Comparison of ENCODE assay signal across 9 cellular contexts in the genomic region with DNA sequence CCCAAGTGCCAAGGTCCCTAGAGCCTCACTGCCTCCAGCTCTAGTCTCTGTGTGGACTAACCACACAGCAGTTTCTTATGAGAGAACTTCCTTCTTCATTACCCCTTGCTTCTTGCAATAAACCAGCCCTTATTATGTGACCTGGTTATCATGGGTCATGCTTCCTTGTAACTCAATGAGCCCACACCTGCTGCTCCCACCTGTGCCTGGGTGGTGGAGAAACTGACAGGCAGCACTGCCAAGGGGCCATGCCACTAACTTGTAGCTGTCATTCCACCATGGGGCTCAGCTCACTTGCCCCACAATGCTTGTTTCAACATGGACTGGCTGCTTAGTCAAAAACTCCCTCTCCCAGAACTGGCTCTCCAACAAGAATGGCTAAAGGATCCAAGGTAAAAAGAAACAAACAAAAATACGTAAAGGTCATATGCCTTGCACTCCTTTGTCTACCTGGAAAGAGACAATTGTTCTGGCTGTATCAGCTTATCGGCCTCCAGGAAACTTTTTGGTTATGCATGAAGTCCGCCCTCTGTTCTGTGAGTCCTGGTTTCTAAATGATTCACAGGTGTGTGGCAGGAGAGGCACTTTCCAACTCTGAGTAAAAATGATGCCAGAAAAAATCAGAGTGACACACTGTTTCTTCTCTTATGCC.
DNase-seq lines count a peak whose midpoint lies in the region; ATAC-seq and TF ChIP-seq lines count a peak whose summit lies in the region.
"Had no signal": no experiment of that assay in that cellular context is flagged by ENCODE, and none has a peak within 500 bp of the region (broad histone marks: within the 10 kb centered on the region; RNA-seq: fewer than 3 reads in every experiment).

No MANE protein-coding gene starts in this region.

- ATAC-seq in GM19397 (IDR thresholded peaks at IDR 0.05; ENCODE audit: unreplicated experiment) (peak; percentile 75), HG03139 (IDR thresholded peaks at IDR 0.05; ENCODE audit: unreplicated experiment) (peak; percentile 76)
- ATAC-seq in activated naive CD4-positive, alpha-beta T cell treated with anti-CD3 and anti-CD28 coated beads, Interleukin-2, amount 50 U/mL, for 72 hours = peak; percentile 72 to 74

- peak; percentile 53 to 61 for DNase-seq in activated naive CD4-positive, alpha-beta T cell treated with anti-CD3 and anti-CD28 coated beads, Interleukin-2, amount 50 U/mL, for 72 hours (ENCODE audit: low spot score in 2 of 2)
- DNase-seq in putamen (ENCODE audit: low spot score) = no peak
- no peak for DNase-seq in CD14-positive monocyte (ENCODE audit: low spot score)
- DNase-seq in hypothalamus (lab: John Stamatoyannopoulos, UW) = no peak
- no peak for DNase-seq in NCI-H345 treated with DMSO at 0.1 percent for 48 hours (lab: John Stamatoyannopoulos, UW; ENCODE audit: unreplicated experiment)

- H3K27ac ChIP-seq in ACC112 (ENCODE audit: low read depth, low read length) = peak overlapping the region; percentile 77

- H3K4me3 Mint-ChIP-seq in CD14-positive monocyte = no peak overlapping the region
- H3K4me3 Mint-ChIP-seq: dendritic cell treated with granulocyte-macrophage colony-stimulating factor and Interleukin-4, amounts not matched to agents 40 ng/mL and 50 ng/mL, for 4 days had no signal

- H3K79me2 ChIP-seq in ACC112 (ENCODE audit: control insufficient read depth, insufficient read depth, low read length, unreplicated experiment) = no peaks in the 10 kb centered on the region

- H3K4me3 ChIP-seq in ACC112 (ENCODE audit: low read depth, low read length) = no peak overlapping the region

- H3K36me3 ChIP-seq in ACC112 (ENCODE audit: insufficient read depth, low read length) = no peaks in the 10 kb centered on the region

- intact Hi-C loops in CD14-positive monocyte (cut with micrococcal nuclease) = no loop called here

- no peaks in the 10 kb centered on the region for H3K27me3 ChIP-seq in ACC112 (ENCODE audit: insufficient read depth, low read length)

- H3K27me3 Mint-ChIP-seq in CD14-positive monocyte (ENCODE audit: low read depth in 3 of 3) = peaks cover 0 to 2% (median 0%) of the 10 kb centered on the region in 3 donors
- H3K27me3 Mint-ChIP-seq: dendritic cell treated with granulocyte-macrophage colony-stimulating factor and Interleukin-4, amounts not matched to agents 40 ng/mL and 50 ng/mL, for 4 days had no signal

- peak overlapping the region; percentile 98 to 100 for H3K27ac Mint-ChIP-seq in activated naive CD4-positive, alpha-beta T cell treated with anti-CD3 and anti-CD28 coated beads, Interleukin-2, amount 50 U/mL, for 72 hours
- peak overlapping the region in 1 of 7 donors; percentile 30 for H3K27ac Mint-ChIP-seq in CD14-positive monocyte
- H3K27ac Mint-ChIP-seq: dendritic cell treated with granulocyte-macrophage colony-stimulating factor and Interleukin-4, amounts not matched to agents 40 ng/mL and 50 ng/mL, for 4 days had no signal

- no peaks in the 10 kb centered on the region for H3K4me1 Mint-ChIP-seq in CD14-positive monocyte

- no peak for TF ChIP-seq CTCF in CD14-positive monocyte (IDR thresholded peaks at IDR 0.05)

- peaks cover 23 to 41% of the 10 kb centered on the region in 2 donors for H3K9me3 Mint-ChIP-seq in activated naive CD4-positive, alpha-beta T cell treated with anti-CD3 and anti-CD28 coated beads, Interleukin-2, amount 50 U/mL, for 72 hours
- peaks cover 2 to 15% (median 8%) of the 10 kb centered on the region in 7 donors for H3K9me3 Mint-ChIP-seq in CD14-positive monocyte

- peaks cover 16% of the 10 kb centered on the region for H3K4me1 ChIP-seq in ACC112 (ENCODE audit: control insufficient read depth, insufficient read depth, low read length, unreplicated experiment)

- no peak overlapping the region for H2AFZ ChIP-seq in ACC112 (ENCODE audit: low read length, unreplicated experiment)

- peaks cover 21 to 58% of the 10 kb centered on the region in 2 donors for H3K36me3 Mint-ChIP-seq in activated naive CD4-positive, alpha-beta T cell treated with anti-CD3 and anti-CD28 coated beads, Interleukin-2, amount 50 U/mL, for 72 hours
- no peaks in the 10 kb centered on the region for H3K36me3 Mint-ChIP-seq in CD14-positive monocyte

Comparison
In these comparisons a context has a peak if more than half of its experiments do, and no peak if none do; other contexts are left out.
1. DNase-seq: peak in activated naive CD4-positive, alpha-beta T cell treated with anti-CD3 and anti-CD28 coated beads, Interleukin-2, amount 50 U/mL, for 72 hours (2 of 2); none in putamen (single experiment), CD14-positive monocyte (single experiment), hypothalamus (0 of 51) and NCI-H345 treated with DMSO at 0.1 percent for 48 hours (single experiment).
2. Peak in every context shown above with its lines, with median percentiles within 50 percentile points of each other: ATAC-seq.